Comparison of ENCODE assay signal across 8 cellular contexts in the genomic region with DNA sequence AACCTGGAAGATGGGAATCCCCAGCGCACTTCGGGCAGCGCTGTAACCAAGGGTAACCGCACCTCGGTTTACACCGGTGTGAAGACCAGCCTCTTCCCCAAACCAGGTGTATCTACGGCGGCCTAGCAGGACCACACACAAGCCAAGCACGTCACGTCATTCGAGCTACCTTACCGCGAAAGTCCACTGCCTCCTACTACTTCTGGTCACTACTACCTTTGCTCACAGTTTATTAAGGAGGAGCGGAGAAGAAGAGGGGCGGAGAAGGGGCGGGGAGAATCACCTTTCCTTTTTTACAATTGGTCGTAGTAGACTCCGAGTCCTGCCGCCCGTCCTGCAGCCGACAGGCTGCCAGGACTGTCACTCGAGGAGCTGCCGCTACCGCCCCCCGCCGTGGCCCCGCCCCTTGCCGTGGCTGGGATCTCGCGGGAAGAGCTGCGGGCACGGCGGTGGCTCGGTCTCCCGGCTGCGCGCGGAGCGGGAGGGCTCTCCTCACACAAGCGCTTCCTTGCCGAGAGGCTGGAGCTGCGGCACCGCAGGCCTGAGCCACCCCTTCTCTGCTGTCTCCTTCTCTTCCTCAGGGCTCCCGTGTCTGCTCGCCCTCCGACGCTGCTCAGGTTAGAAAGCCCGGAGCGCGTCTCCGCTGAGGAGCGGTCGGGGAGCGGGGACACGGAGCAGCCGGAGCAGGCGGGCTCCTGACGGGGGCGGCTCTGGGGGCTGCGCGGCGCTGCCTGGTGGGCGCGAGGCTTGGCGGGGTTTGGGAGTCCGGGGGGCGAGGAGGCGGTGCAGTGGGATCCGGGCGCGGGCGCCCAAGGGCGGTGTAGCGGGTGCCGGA. TPM values are rescaled to one million over a fixed set of nuclear protein-coding genes. Genes with fewer than 3 reads are reported as not detected.
DNase-seq lines count a peak whose midpoint lies in the region; ATAC-seq lines count a peak whose summit lies in the region.

Gene GLCE, plus strand, starts transcription at position 495 of the 835 bp plus-strand sequence. CDS start 95,172 bp downstream, outside the sequence.

- ATAC-seq in GM19372 (IDR thresholded peaks at IDR 0.05; ENCODE audit: low read depth, unreplicated experiment), result peak; percentile 90
- ATAC-seq in HG03521 (IDR thresholded peaks at IDR 0.05; ENCODE audit: unreplicated experiment), result peak; percentile 95
- peak; percentile 96 for ATAC-seq in left lobe of liver

- DNase-seq in C1 segment of cervical spinal cord (lab: John Stamatoyannopoulos, UW) (peak; percentile 55 to 98 (median 92)), NCI-H748 (lab: John Stamatoyannopoulos, UW; ENCODE audit: unreplicated experiment) (peak; percentile 96), dermis blood vessel endothelial cell (peak; percentile 98), left lobe of liver (ENCODE audit: low spot score) (peak; percentile 98)
- peak; percentile 85 to 88 for DNase-seq in activated CD4-positive, alpha-beta T cell treated with anti-CD3 and anti-CD28 coated beads, Interleukin-2, amount 50 U/mL, for 24 hours (ENCODE audit: low read depth in 1 of 2, low spot score in 1 of 2)
- peak; percentile 95 for DNase-seq in stimulated activated CD4-positive, alpha-beta T cell treated with anti-CD3 and anti-CD28 coated beads, Interleukin-2, amount 100 ng/mL, for 24 hours

RNA-seq across cellular contexts. Expression of gene GLCE, which starts in this region (rescaled TPM):
- total RNA-seq in dermis blood vessel endothelial cell, result 65.7 and 79.2 TPM in 2 replicates
- 11.6 TPM for total RNA-seq in left lobe of liver

Comparison
In these comparisons a context has a peak if more than half of its experiments do, and no peak if none do; other contexts are left out.
1. Peak in every context shown above with its lines: DNase-seq and ATAC-seq.